10 cellular contexts compared by ENCODE assay signal in genomic region chr17:76405967-76406647, GRCh38. TPM values are rescaled to one million over a fixed set of nuclear protein-coding genes. Genes with fewer than 3 reads are reported as not detected.
DNase-seq lines count a peak whose midpoint lies in the region; ATAC-seq and TF ChIP-seq lines count a peak whose summit lies in the region.
"Had no signal": no experiment of that assay in that cellular context is flagged by ENCODE, and none has a peak within 500 bp of the region (broad histone marks: within the 10 kb centered on the region; RNA-seq: fewer than 3 reads in every experiment).

No MANE protein-coding gene starts in this region.

- H3K9me3 ChIP-seq in endodermal cell (ENCODE audit: control insufficient read depth, low read length), result no peaks in the 10 kb centered on the region

- no peaks in the 10 kb centered on the region for H3K4me1 Mint-ChIP-seq in endodermal cell
- H3K4me1 Mint-ChIP-seq in stimulated activated naive B cell treated with anti-CD40 and anti-IgM and Interleukin-4, amounts not matched to agents 10 μg/mL and 1 μg/mL and 100 μg/mL, for 72 hours, result peaks cover 38 to 60% of the 10 kb centered on the region in 2 donors

- TF ChIP-seq CTCF in NB4 (IDR thresholded peaks at IDR 0.05; ENCODE audit: low read depth, low read length) (no peak), endodermal cell (conservative IDR thresholded peaks at IDR 0.05) (no peak), GM13977 (IDR thresholded peaks at IDR 0.05; ENCODE audit: extremely low read depth, insufficient read depth, missing control alignments) (no peak)

- no peaks in the 10 kb centered on the region for H3K27me3 Mint-ChIP-seq in endodermal cell (ENCODE audit: insufficient read depth)
- H3K27me3 Mint-ChIP-seq in stimulated activated naive B cell treated with anti-CD40 and anti-IgM and Interleukin-4, amounts not matched to agents 10 μg/mL and 1 μg/mL and 100 μg/mL, for 72 hours, result no peaks in the 10 kb centered on the region

- TF ChIP-seq POLR2A in NB4 (IDR thresholded peaks at IDR 0.05; ENCODE audit: extremely low read depth, insufficient read length), result no peak

- H3K27me3 ChIP-seq in endodermal cell (ENCODE audit: control insufficient read depth, insufficient read depth, low read length, poor library complexity, severe bottlenecking), result no peaks in the 10 kb centered on the region
- H3K27me3 ChIP-seq: brain microvascular endothelial cell, hepatocyte had no signal

- peaks cover 29% of the 10 kb centered on the region for H3K36me3 ChIP-seq in endodermal cell (ENCODE audit: control insufficient read depth, insufficient read depth, low read length)

- no peak overlapping the region for H3K27ac ChIP-seq in endodermal cell (ENCODE audit: low read depth, low read length)
- H3K27ac ChIP-seq: brain microvascular endothelial cell, hepatocyte had no signal

- H3K4me3 ChIP-seq in NB4 (ENCODE audit: low read depth, low read length), result no peak overlapping the region
- no peak overlapping the region for H3K4me3 ChIP-seq in endodermal cell (ENCODE audit: low read length)
- H3K4me3 ChIP-seq: hepatocyte had no signal

- no peak overlapping the region for H3K4me3 Mint-ChIP-seq in endodermal cell
- H3K4me3 Mint-ChIP-seq in stimulated activated naive B cell treated with anti-CD40 and anti-IgM and Interleukin-4, amounts not matched to agents 10 μg/mL and 1 μg/mL and 100 μg/mL, for 72 hours, result peak overlapping the region; percentile 7 to 37

- H3K36me3 Mint-ChIP-seq in endodermal cell (ENCODE audit: low read depth), result peaks cover 40% of the 10 kb centered on the region
- peaks cover 37 to 50% of the 10 kb centered on the region in 2 donors for H3K36me3 Mint-ChIP-seq in stimulated activated naive B cell treated with anti-CD40 and anti-IgM and Interleukin-4, amounts not matched to agents 10 μg/mL and 1 μg/mL and 100 μg/mL, for 72 hours

- no peaks in the 10 kb centered on the region for H3K9me3 Mint-ChIP-seq in endodermal cell
- H3K9me3 Mint-ChIP-seq in stimulated activated naive B cell treated with anti-CD40 and anti-IgM and Interleukin-4, amounts not matched to agents 10 μg/mL and 1 μg/mL and 100 μg/mL, for 72 hours, result no peaks in the 10 kb centered on the region

- WGBS in endodermal cell (ENCODE audit: insufficient coverage in 1 of 2, insufficient read length in 1 of 2), 2 experiments, result 93 to 99% methylated on average over 9 to 16 of the region's 16 CpGs

- H3K4me1 ChIP-seq in endodermal cell (ENCODE audit: control insufficient read depth, insufficient read depth, low read length), result no peaks in the 10 kb centered on the region

- no peak overlapping the region for H3K9ac ChIP-seq in endodermal cell (ENCODE audit: extremely low read depth, low read length, poor library complexity, severe bottlenecking)

- in situ Hi-C loops in GM13977 (cut with MboI; ENCODE audit: low pct_unique_long_range_greater_than_20kb, low sequenced_read_pairs, unreplicated experiment), result loop anchor here (10.0 kb wide), 1 partner anchor 101 kb away; the partner anchor contains the start of gene QRICH2

- peak; percentile 84 for DNase-seq in NB4 (ENCODE audit: low read depth)
- DNase-seq in NCI-H69 (lab: John Stamatoyannopoulos, UW), result peak; percentile 96
- DNase-seq in endodermal cell, result no peak
- DNase-seq in stimulated activated naive B cell treated with anti-CD40 and anti-IgM and Interleukin-4, amounts not matched to agents 10 μg/mL and 1 μg/mL and 100 μg/mL, for 72 hours, result peak; percentile 28
- DNase-seq in GM13977 (ENCODE audit: low spot score), result no peak
- no peak for DNase-seq in foreskin melanocyte
- DNase-seq: activated CD4-positive, alpha-beta T cell treated with anti-CD3 and anti-CD28 coated beads for 1 hour; brain microvascular endothelial cell had no signal

- H3K27ac Mint-ChIP-seq in endodermal cell, result peak overlapping the region; percentile 40
- H3K27ac Mint-ChIP-seq in stimulated activated naive B cell treated with anti-CD40 and anti-IgM and Interleukin-4, amounts not matched to agents 10 μg/mL and 1 μg/mL and 100 μg/mL, for 72 hours, result peak overlapping the region; percentile 4

- peak; percentile 76 to 78 for ATAC-seq in stimulated activated naive B cell treated with anti-CD40 and anti-IgM and Interleukin-4, amounts not matched to agents 10 μg/mL and 1 μg/mL and 100 μg/mL, for 72 hours (replicated peaks)
- no peak for ATAC-seq in HG02970 (IDR thresholded peaks at IDR 0.05; ENCODE audit: low FRiP score, unreplicated experiment)

RNA-seq across cellular contexts. Expression of gene SPHK1, which starts 21.7 kb away (rescaled TPM):
- total RNA-seq in endodermal cell, result 1 to 10 TPM; 1.5 to 1.8 TPM
- 8.0 TPM for polyA plus RNA-seq in endodermal cell (2013, experiment 1 of 2)
- 6.2 TPM for polyA plus RNA-seq in endodermal cell (2013, experiment 2 of 2)

RNA-seq across cellular contexts. Expression of gene UBE2O, which starts 46.8 kb away (rescaled TPM):
- 10 to 100 TPM; 45.4 to 46.5 TPM for total RNA-seq in endodermal cell
- 41.5 TPM for polyA plus RNA-seq in endodermal cell (2013, experiment 1 of 2)
- 38.4 TPM for polyA plus RNA-seq in endodermal cell (2013, experiment 2 of 2)

RNA-seq across cellular contexts. Expression of gene PRPSAP1, which starts 52.4 kb away (rescaled TPM):
- 10 to 100 TPM; 60.9 to 89.8 TPM for total RNA-seq in endodermal cell
- 70.1 TPM for polyA plus RNA-seq in endodermal cell (2013, experiment 1 of 2)
- 68.6 TPM for polyA plus RNA-seq in endodermal cell (2013, experiment 2 of 2)

Comparison
In these comparisons a context has a peak if more than half of its experiments do, and no peak if none do; other contexts are left out.
1. DNase-seq: peak in NB4 (single experiment), NCI-H69 (single experiment) and stimulated activated naive B cell treated with anti-CD40 and anti-IgM and Interleukin-4, amounts not matched to agents 10 μg/mL and 1 μg/mL and 100 μg/mL, for 72 hours (single experiment); none in endodermal cell (single experiment), GM13977 (single experiment) and foreskin melanocyte (single experiment).